In the genomic region with DNA sequence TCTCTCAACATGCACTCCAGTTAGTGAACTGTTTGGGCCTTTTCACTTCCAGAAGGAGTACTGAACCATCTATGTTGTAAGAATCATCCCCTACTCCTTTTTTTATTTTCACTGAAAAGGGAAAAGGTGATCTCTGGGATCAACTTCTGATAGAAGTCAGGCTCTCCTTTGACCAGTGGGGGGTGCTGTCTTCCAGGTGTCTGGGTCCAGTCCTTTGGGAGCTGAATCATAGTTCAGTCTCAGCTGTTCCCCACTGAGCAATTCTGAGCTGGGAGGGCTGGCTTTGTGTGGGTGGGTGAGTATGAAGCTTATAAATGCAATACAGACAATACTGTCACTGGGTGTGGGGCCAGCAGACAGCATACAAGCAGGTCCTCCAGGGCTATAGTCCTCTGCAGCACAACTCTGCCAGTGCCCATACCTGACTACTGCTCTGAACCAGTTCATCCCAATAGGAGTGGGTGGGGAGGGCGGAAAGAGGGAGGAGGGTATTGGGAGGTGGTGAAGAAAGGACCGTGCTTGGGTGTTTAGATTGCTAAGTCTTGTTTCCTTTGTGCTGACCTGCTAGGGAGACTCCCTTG, we compare ENCODE assay signal across 7 cellular contexts. TPM values are rescaled to one million over a fixed set of nuclear protein-coding genes. Genes with fewer than 3 reads are reported as not detected.
DNase-seq lines count a peak whose midpoint lies in the region; ATAC-seq and TF ChIP-seq lines count a peak whose summit lies in the region.

No MANE protein-coding gene starts in this region.

- DNase-seq in GM12865 (ENCODE audit: low read depth), result peak; percentile 39
- DNase-seq in dermis blood vessel endothelial cell, result peak; percentile 79
- DNase-seq in mucosa of gallbladder (ENCODE audit: low spot score), result peak; percentile 23
- DNase-seq in substantia nigra (lab: John Stamatoyannopoulos, UW), result peak in 35 of 49 donors; percentile 7 to 78 (median 48)

- H3K27ac ChIP-seq in substantia nigra (ENCODE audit: low read depth, low read length, poor library complexity, severe bottlenecking), result peak overlapping the region; percentile 77

- H3K4me2 ChIP-seq in Loucy (ENCODE audit: low read depth, low read length, poor library complexity, severe bottlenecking), result no peak overlapping the region

- H3K79me2 ChIP-seq in Loucy (ENCODE audit: insufficient read depth, low read length), result no peaks in the 10 kb centered on the region

- no peak overlapping the region for H3K4me3 ChIP-seq in GM12865 (ENCODE audit: low read depth, low read length)
- no peak overlapping the region for H3K4me3 ChIP-seq in Loucy (ENCODE audit: low read length, poor library complexity, severe bottlenecking)

- TF ChIP-seq CTCF in GM12865 (IDR thresholded peaks at IDR 0.05; ENCODE audit: insufficient read depth, low read depth, low read length, missing control alignments), result peak; percentile 47
- TF ChIP-seq CTCF in Loucy (conservative IDR thresholded peaks at IDR 0.05; ENCODE audit: low read length), result peak; percentile 89

- no peak overlapping the region for H3K9ac ChIP-seq in Loucy (ENCODE audit: low read depth, low read length, poor library complexity, severe bottlenecking)

- ATAC-seq in activated CD4-positive, CD25-positive, alpha-beta regulatory T cell treated with anti-CD3 and anti-CD28 coated beads, Interleukin-2, amount 50 U/mL, for 24 hours, result peak; percentile 93 to 98
- ATAC-seq in HG03378 (IDR thresholded peaks at IDR 0.05; ENCODE audit: unreplicated experiment), result no peak

- no peaks in the 10 kb centered on the region for H3K9me3 ChIP-seq in Loucy (ENCODE audit: insufficient read depth, low read depth, low read length)

- peaks cover 41% of the 10 kb centered on the region for H3K27me3 ChIP-seq in Loucy (ENCODE audit: insufficient read depth, low read length, poor library complexity, severe bottlenecking)

- no peak overlapping the region for H2AFZ ChIP-seq in Loucy (ENCODE audit: low read length)

- H3F3A ChIP-seq in Loucy (ENCODE audit: low read depth), result no peaks in the 10 kb centered on the region

- H3K9me2 ChIP-seq in Loucy (replicated peaks; ENCODE audit: low read depth, low read length), result no peaks in the 10 kb centered on the region

- H3K36me3 ChIP-seq in Loucy (ENCODE audit: insufficient read depth, low read length), result no peaks in the 10 kb centered on the region

- H4K20me1 ChIP-seq in Loucy (ENCODE audit: insufficient read depth, low read length, poor library complexity, severe bottlenecking), result no peaks in the 10 kb centered on the region

- H3K4me1 ChIP-seq in Loucy (ENCODE audit: insufficient read depth, low read length, poor library complexity, severe bottlenecking), result peaks cover 5% of the 10 kb centered on the region

RNA-seq across cellular contexts. Expression of a gene that starts 12.5 kb away (rescaled TPM):
- total RNA-seq in dermis blood vessel endothelial cell, result 178 and 206 TPM in 2 replicates
- total RNA-seq in mucosa of gallbladder, result 113 TPM

RNA-seq across cellular contexts. Expression of a gene that starts 48.1 kb away (rescaled TPM):
- total RNA-seq in dermis blood vessel endothelial cell (1.4 and 1.8 TPM in 2 replicates), mucosa of gallbladder (20.9 TPM)

Comparison
In these comparisons a context has a peak if more than half of its experiments do, and no peak if none do; other contexts are left out.
1. DNase-seq: peak in every context shown above with its lines; median percentile 79 in dermis blood vessel endothelial cell; 48 in substantia nigra; 39 in GM12865; 23 in mucosa of gallbladder.